In the genomic region with DNA sequence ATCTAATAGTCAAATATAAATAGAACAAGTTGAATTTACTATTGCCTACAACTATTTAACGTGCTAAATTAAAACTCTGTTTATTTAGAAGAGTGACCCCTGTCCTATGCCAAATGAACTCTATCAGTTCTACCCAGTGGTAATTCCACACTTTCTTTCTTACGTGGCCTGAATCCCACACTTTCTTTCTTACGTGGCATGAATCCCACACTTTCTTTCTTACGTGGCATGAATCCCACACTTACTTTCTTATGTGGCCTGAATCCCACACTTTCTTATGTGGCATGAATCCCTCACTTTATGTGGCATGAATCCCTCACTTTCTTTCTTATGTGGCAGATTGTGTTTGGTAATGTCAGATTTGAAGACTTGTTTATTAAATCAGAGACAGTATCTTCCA, we compare ENCODE assay signal across 1 cellular context.
A peak's percentile ranks its signal among the peaks of the same experiment; 100 is the strongest.
TF ChIP-seq lines count a peak whose summit lies in the region.

No MANE protein-coding gene starts in this region.

TF ChIP-seq in H1, 55 proteins besides CTCF, POLR2A, EP300 and RAD21:
- no peak for TF ChIP-seq CEBPB (IDR thresholded peaks at IDR 0.05; ENCODE audit: low read depth, low read length)
- TF ChIP-seq EGR1 (IDR thresholded peaks at IDR 0.05; ENCODE audit: borderline replicate concordance, low read depth, low read length) = peak; percentile 65; the same call in 1 of the 2 replicates
